1 cellular context compared by ENCODE assay signal in genomic region chr9:127991017-127991756, GRCh38.
TF ChIP-seq lines count a peak whose summit lies in the region.

No MANE protein-coding gene starts in this region.

TF ChIP-seq in HepG2, 621 proteins besides CTCF, POLR2A, EP300 and RAD21 (continued from another document and continues in another):
- TF ChIP-seq KDM2A (CRISPR knock-in tag; IDR thresholded peaks at IDR 0.05; ENCODE audit: borderline replicate concordance, low read depth) (peak; percentile 63; the same call in 1 of the 2 replicates), ZNF33B (CRISPR knock-in tag; IDR thresholded peaks at IDR 0.05) (no peak), TOPORS (CRISPR knock-in tag; IDR thresholded peaks at IDR 0.05) (no peak), GPN1 (CRISPR knock-in tag; IDR thresholded peaks at IDR 0.05; ENCODE audit: borderline replicate concordance) (no peak), ZNF253 (CRISPR knock-in tag; IDR thresholded peaks at IDR 0.05; ENCODE audit: borderline replicate concordance) (no peak), HDAC1 (CRISPR knock-in tag; IDR thresholded peaks at IDR 0.05) (peak; percentile 60; the same call in 1 of the 2 replicates), TFE3 (CRISPR knock-in tag; IDR thresholded peaks at IDR 0.05) (peak; percentile 74), ZNF317 (CRISPR knock-in tag; IDR thresholded peaks at IDR 0.05) (no peak), CHD4 (IDR thresholded peaks at IDR 0.05; ENCODE audit: borderline replicate concordance, low read length) (0 out of 2 replicates have a peak, but pooled peaks have one; percentile 4), ZNF83 (CRISPR knock-in tag; IDR thresholded peaks at IDR 0.05; ENCODE audit: borderline replicate concordance) (0 out of 2 replicates have a peak, but pooled peaks have one; percentile 49), U2AF1 (optimal IDR thresholded peaks at IDR 0.05; ENCODE audit: low read depth, low read length) (no peak), ZNF343 (CRISPR knock-in tag; IDR thresholded peaks at IDR 0.05) (no peak), REL (CRISPR knock-in tag; conservative IDR thresholded peaks at IDR 0.05) (no peak), ZNF7 (CRISPR knock-in tag; IDR thresholded peaks at IDR 0.05) (no peak), ZNF558 (CRISPR knock-in tag; IDR thresholded peaks at IDR 0.05; ENCODE audit: borderline replicate concordance) (no peak), RFX1 (IDR thresholded peaks at IDR 0.05) (peak; percentile 85), GABPA (IDR thresholded peaks at IDR 0.05; ENCODE audit: low read depth, low read length) (no peak), GABPA (CRISPR knock-in tag; IDR thresholded peaks at IDR 0.05; ENCODE audit: low read depth) (no peak), CEBPG (CRISPR knock-in tag; IDR thresholded peaks at IDR 0.05) (peak; percentile 53; the same call in 1 of the 2 replicates), FOXP1 (IDR thresholded peaks at IDR 0.05) (no peak), FOXP1 (CRISPR knock-in tag; IDR thresholded peaks at IDR 0.05) (peak; percentile 65), ZSCAN30 (CRISPR knock-in tag; IDR thresholded peaks at IDR 0.05) (no peak), NONO (IDR thresholded peaks at IDR 0.05) (no peak), NONO (CRISPR knock-in tag; conservative IDR thresholded peaks at IDR 0.05) (no peak), MTF1 (CRISPR knock-in tag; IDR thresholded peaks at IDR 0.05) (no peak), CENPX (CRISPR knock-in tag; IDR thresholded peaks at IDR 0.05) (no peak), ATF7-NPFF (CRISPR knock-in tag; IDR thresholded peaks at IDR 0.05; ENCODE audit: low read depth) (no peak), ZNF530 (CRISPR knock-in tag; IDR thresholded peaks at IDR 0.05; ENCODE audit: low read depth) (no peak), RFX3 (CRISPR knock-in tag; IDR thresholded peaks at IDR 0.05) (peak; percentile 73), ZFP36L1 (CRISPR knock-in tag; IDR thresholded peaks at IDR 0.05) (peak; percentile 73; the same call in 1 of the 2 replicates), ZNF770 (CRISPR knock-in tag; IDR thresholded peaks at IDR 0.05) (0 out of 2 replicates have a peak, but pooled peaks have one; percentile 28), TCF7 (IDR thresholded peaks at IDR 0.05; ENCODE audit: low read depth) (no peak), RXRA (CRISPR knock-in tag; IDR thresholded peaks at IDR 0.05) (peak; percentile 99)
- TF ChIP-seq, protein P1, sequence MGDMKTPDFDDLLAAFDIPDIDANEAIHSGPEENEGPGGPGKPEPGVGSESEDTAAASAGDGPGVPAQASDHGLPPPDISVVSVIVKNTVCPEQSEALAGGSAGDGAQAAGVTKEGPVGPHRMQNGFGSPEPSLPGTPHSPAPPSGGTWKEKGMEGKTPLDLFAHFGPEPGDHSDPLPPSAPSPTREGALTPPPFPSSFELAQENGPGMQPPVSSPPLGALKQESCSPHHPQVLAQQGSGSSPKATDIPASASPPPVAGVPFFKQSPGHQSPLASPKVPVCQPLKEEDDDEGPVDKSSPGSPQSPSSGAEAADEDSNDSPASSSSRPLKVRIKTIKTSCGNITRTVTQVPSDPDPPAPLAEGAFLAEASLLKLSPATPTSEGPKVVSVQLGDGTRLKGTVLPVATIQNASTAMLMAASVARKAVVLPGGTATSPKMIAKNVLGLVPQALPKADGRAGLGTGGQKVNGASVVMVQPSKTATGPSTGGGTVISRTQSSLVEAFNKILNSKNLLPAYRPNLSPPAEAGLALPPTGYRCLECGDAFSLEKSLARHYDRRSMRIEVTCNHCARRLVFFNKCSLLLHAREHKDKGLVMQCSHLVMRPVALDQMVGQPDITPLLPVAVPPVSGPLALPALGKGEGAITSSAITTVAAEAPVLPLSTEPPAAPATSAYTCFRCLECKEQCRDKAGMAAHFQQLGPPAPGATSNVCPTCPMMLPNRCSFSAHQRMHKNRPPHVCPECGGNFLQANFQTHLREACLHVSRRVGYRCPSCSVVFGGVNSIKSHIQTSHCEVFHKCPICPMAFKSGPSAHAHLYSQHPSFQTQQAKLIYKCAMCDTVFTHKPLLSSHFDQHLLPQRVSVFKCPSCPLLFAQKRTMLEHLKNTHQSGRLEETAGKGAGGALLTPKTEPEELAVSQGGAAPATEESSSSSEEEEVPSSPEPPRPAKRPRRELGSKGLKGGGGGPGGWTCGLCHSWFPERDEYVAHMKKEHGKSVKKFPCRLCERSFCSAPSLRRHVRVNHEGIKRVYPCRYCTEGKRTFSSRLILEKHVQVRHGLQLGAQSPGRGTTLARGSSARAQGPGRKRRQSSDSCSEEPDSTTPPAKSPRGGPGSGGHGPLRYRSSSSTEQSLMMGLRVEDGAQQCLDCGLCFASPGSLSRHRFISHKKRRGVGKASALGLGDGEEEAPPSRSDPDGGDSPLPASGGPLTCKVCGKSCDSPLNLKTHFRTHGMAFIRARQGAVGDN (CRISPR knock-in tag; IDR thresholded peaks at IDR 0.05) = peak; percentile 70
- TF ChIP-seq, protein P2, sequence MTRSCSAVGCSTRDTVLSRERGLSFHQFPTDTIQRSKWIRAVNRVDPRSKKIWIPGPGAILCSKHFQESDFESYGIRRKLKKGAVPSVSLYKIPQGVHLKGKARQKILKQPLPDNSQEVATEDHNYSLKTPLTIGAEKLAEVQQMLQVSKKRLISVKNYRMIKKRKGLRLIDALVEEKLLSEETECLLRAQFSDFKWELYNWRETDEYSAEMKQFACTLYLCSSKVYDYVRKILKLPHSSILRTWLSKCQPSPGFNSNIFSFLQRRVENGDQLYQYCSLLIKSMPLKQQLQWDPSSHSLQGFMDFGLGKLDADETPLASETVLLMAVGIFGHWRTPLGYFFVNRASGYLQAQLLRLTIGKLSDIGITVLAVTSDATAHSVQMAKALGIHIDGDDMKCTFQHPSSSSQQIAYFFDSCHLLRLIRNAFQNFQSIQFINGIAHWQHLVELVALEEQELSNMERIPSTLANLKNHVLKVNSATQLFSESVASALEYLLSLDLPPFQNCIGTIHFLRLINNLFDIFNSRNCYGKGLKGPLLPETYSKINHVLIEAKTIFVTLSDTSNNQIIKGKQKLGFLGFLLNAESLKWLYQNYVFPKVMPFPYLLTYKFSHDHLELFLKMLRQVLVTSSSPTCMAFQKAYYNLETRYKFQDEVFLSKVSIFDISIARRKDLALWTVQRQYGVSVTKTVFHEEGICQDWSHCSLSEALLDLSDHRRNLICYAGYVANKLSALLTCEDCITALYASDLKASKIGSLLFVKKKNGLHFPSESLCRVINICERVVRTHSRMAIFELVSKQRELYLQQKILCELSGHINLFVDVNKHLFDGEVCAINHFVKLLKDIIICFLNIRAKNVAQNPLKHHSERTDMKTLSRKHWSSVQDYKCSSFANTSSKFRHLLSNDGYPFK (CRISPR knock-in tag; IDR thresholded peaks at IDR 0.05; ENCODE audit: borderline replicate concordance) = no peak
- TF ChIP-seq, protein P3, sequence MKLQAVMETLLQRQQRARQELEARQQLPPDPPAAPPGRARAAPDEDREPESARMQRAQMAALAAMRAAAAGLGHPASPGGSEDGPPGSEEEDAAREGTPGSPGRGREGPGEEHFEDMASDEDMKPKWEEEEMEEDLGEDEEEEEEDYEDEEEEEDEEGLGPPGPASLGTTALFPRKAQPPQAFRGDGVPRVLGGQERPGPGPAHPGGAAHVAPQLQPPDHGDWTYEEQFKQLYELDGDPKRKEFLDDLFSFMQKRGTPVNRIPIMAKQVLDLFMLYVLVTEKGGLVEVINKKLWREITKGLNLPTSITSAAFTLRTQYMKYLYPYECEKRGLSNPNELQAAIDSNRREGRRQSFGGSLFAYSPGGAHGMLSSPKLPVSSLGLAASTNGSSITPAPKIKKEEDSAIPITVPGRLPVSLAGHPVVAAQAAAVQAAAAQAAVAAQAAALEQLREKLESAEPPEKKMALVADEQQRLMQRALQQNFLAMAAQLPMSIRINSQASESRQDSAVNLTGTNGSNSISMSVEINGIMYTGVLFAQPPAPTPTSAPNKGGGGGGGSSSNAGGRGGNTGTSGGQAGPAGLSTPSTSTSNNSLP (IDR thresholded peaks at IDR 0.05; ENCODE audit: low read depth, low read length) = peak; percentile 93
- TF ChIP-seq, protein P4, sequence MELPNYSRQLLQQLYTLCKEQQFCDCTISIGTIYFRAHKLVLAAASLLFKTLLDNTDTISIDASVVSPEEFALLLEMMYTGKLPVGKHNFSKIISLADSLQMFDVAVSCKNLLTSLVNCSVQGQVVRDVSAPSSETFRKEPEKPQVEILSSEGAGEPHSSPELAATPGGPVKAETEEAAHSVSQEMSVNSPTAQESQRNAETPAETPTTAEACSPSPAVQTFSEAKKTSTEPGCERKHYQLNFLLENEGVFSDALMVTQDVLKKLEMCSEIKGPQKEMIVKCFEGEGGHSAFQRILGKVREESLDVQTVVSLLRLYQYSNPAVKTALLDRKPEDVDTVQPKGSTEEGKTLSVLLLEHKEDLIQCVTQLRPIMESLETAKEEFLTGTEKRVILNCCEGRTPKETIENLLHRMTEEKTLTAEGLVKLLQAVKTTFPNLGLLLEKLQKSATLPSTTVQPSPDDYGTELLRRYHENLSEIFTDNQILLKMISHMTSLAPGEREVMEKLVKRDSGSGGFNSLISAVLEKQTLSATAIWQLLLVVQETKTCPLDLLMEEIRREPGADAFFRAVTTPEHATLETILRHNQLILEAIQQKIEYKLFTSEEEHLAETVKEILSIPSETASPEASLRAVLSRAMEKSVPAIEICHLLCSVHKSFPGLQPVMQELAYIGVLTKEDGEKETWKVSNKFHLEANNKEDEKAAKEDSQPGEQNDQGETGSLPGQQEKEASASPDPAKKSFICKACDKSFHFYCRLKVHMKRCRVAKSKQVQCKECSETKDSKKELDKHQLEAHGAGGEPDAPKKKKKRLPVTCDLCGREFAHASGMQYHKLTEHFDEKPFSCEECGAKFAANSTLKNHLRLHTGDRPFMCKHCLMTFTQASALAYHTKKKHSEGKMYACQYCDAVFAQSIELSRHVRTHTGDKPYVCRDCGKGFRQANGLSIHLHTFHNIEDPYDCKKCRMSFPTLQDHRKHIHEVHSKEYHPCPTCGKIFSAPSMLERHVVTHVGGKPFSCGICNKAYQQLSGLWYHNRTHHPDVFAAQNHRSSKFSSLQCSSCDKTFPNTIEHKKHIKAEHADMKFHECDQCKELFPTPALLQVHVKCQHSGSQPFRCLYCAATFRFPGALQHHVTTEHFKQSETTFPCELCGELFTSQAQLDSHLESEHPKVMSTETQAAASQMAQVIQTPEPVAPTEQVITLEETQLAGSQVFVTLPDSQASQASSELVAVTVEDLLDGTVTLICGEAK (IDR thresholded peaks at IDR 0.05) = no peak
- TF ChIP-seq, protein P4 (CRISPR knock-in tag; IDR thresholded peaks at IDR 0.05) = no peak; the same call in 1 of the 2 replicates
